Comparison of ENCODE assay signal across 13 cellular contexts in genomic region chr3:177904661-177905060, GRCh38.
DNase-seq lines count a peak whose midpoint lies in the region; ATAC-seq and TF ChIP-seq lines count a peak whose summit lies in the region.
"Had no signal": no experiment of that assay in that cellular context is flagged by ENCODE, and none has a peak within 500 bp of the region (broad histone marks: within the 10 kb centered on the region; RNA-seq: fewer than 3 reads in every experiment).

No MANE protein-coding gene starts in this region.

- no peaks in the 10 kb centered on the region for H3K27me3 ChIP-seq in MG63

- H3K9me3 ChIP-seq in MG63, result peaks cover 18% of the 10 kb centered on the region

- peak; percentile 12 for DNase-seq in A172 (ENCODE audit: low spot score)
- DNase-seq in MG63, result peak; percentile 64
- peak; percentile 53 for DNase-seq in choroid plexus epithelial cell (ENCODE audit: low read depth)
- peak; percentile 43 for DNase-seq in myocyte (ENCODE audit: low read depth)
- DNase-seq in GF-D8 (lab: John Stamatoyannopoulos, UW), result no peak
- no peak for DNase-seq in NCI-H1048 (lab: John Stamatoyannopoulos, UW)
- DNase-seq: activated CD4-positive, alpha-beta memory T cell treated with anti-CD3 and anti-CD28 coated beads, Interleukin-2, amount 10 ng/mL, durations not matched to agents 7 days and 5 days; NCI-H2081 treated with DMSO at 0.1 percent for 48 hours; stimulated activated naive CD4-positive, alpha-beta T cell treated with Interleukin-2 at 50 U/mL for 16 hours had no signal

- H3K4me3 ChIP-seq in MG63 (no peak overlapping the region), choroid plexus epithelial cell (ENCODE audit: low read depth, low read length) (no peak overlapping the region)

- TF ChIP-seq CTCF in choroid plexus epithelial cell (conservative IDR thresholded peaks at IDR 0.05; ENCODE audit: low read depth, low read length), result no peak

- no peak for ATAC-seq in GM18502 (IDR thresholded peaks at IDR 0.05; ENCODE audit: poor library complexity, unreplicated experiment)
- no peak for ATAC-seq in HG02610 (IDR thresholded peaks at IDR 0.05; ENCODE audit: unreplicated experiment)
- ATAC-seq: activated naive CD4-positive, alpha-beta T cell treated with anti-CD3 and anti-CD28 coated beads, Interleukin-2, amount 50 U/mL, for 72 hours; natural killer cell treated with Interleukin-12 subunit alpha and Interleukin-12 subunit beta and Interleukin-15 and Interleukin-18, amount 100 ng/mL, for 72 hours had no signal

- H3K36me3 ChIP-seq in MG63, result no peaks in the 10 kb centered on the region

Comparison
In these comparisons a context has a peak if more than half of its experiments do, and no peak if none do; other contexts are left out.
1. DNase-seq: peak in A172 (single experiment), MG63 (single experiment), choroid plexus epithelial cell (single experiment) and myocyte (single experiment); none in GF-D8 (single experiment) and NCI-H1048 (single experiment).